23 cellular contexts compared by ENCODE assay signal in genomic region chr20:42364446-42364845, GRCh38.
"Had no signal": no experiment of that assay in that cellular context is flagged by ENCODE, and none has a peak within 500 bp of the region (broad histone marks: within the 10 kb centered on the region; RNA-seq: fewer than 3 reads in every experiment).

No MANE protein-coding gene starts in this region.

- DNase-seq: stimulated activated CD4-positive, alpha-beta T cell treated with anti-CD3 and anti-CD28 coated beads, Interleukin-2, amount 100 ng/mL, for 48 hours; stimulated activated CD4-positive, alpha-beta T cell treated with anti-CD3 and anti-CD28 coated beads, Interleukin-4, amount 100 ng/mL, for 1 hour; stimulated activated CD4-positive, alpha-beta T cell treated with anti-CD3 and anti-CD28 coated beads, Interleukin-4, amount 100 ng/mL, for 24 hours; stimulated activated CD4-positive, alpha-beta T cell treated with anti-CD3 and anti-CD28 coated beads, Interleukin-4, amount 100 ng/mL, for 4 hours; stimulated activated CD8-positive, alpha-beta memory T cell treated with anti-CD3 and anti-CD28 coated beads, Interleukin-4, amount 100 ng/mL, for 48 hours; stimulated activated naive CD4-positive, alpha-beta T cell; stimulated activated naive CD4-positive, alpha-beta T cell treated with Interleukin-2 at 50 U/mL for 16 hours; stimulated activated naive CD8-positive, alpha-beta T cell treated with anti-CD3 and anti-CD28 coated beads, Interleukin-15, amount 100 ng/mL, for 72 hours; stimulated activated naive CD8-positive, alpha-beta T cell treated with anti-CD3 and anti-CD28 coated beads, Interleukin-15, Interleukin-2, amounts not matched to agents 100 U/mL and 50 U/mL, for 24 hours; stomach; substantia nigra; testis; thyroid gland; tibial artery; transverse colon; trophoblast cell; upper lobe of left lung; upper lobe of right lung; uterus had no signal

- H3K27ac Mint-ChIP-seq: stimulated activated effector memory CD8-positive, alpha-beta T cell treated with anti-CD3 and anti-CD28 coated beads, Interleukin-12 subunit alpha, Interleukin-12 subunit beta, amount 100 ng/mL, for 72 hours; stimulated activated memory B cell treated with anti-CD40 and anti-IgM and Interleukin-4, amounts not matched to agents 10 μg/mL and 1 μg/mL and 100 μg/mL, for 72 hours; stimulated activated naive CD8-positive, alpha-beta T cell treated with anti-CD3 and anti-CD28 coated beads, Interleukin-15, Interleukin-2, amounts not matched to agents 100 ng/mL and 50 ng/mL, for 24 hours; type B pancreatic cell had no signal

- H3K9me3 Mint-ChIP-seq: stimulated activated naive CD8-positive, alpha-beta T cell treated with anti-CD3 and anti-CD28 coated beads, Interleukin-15, Interleukin-2, amounts not matched to agents 100 ng/mL and 50 ng/mL, for 24 hours; type B pancreatic cell had no signal

- H3K4me1 Mint-ChIP-seq: stimulated activated effector memory CD8-positive, alpha-beta T cell treated with anti-CD3 and anti-CD28 coated beads, Interleukin-12 subunit alpha, Interleukin-12 subunit beta, amount 100 ng/mL, for 72 hours; stimulated activated memory B cell treated with anti-CD40 and anti-IgM and Interleukin-4, amounts not matched to agents 10 μg/mL and 1 μg/mL and 100 μg/mL, for 72 hours; stimulated activated naive CD8-positive, alpha-beta T cell treated with anti-CD3 and anti-CD28 coated beads, Interleukin-15, amount 100 ng/mL, for 72 hours had no signal

- H3K27me3 Mint-ChIP-seq: stimulated activated naive CD8-positive, alpha-beta T cell treated with anti-CD3 and anti-CD28 coated beads, Interleukin-15, Interleukin-2, amounts not matched to agents 100 ng/mL and 50 ng/mL, for 24 hours had no signal

- ATAC-seq: stimulated activated effector memory CD8-positive, alpha-beta T cell treated with anti-CD3 and anti-CD28 coated beads, Interleukin-12 subunit alpha, Interleukin-12 subunit beta, amount 100 ng/mL, for 72 hours; stimulated activated memory B cell treated with anti-CD40 and anti-IgM and Interleukin-4, amounts not matched to agents 10 μg/mL and 1 μg/mL and 100 μg/mL, for 72 hours; stimulated activated naive CD8-positive, alpha-beta T cell treated with anti-CD3 and anti-CD28 coated beads, Interleukin-15, amount 100 ng/mL, for 72 hours; stimulated activated naive CD8-positive, alpha-beta T cell treated with anti-CD3 and anti-CD28 coated beads, Interleukin-15, Interleukin-2, amounts not matched to agents 100 U/mL and 50 U/mL, for 24 hours; upper lobe of right lung had no signal

- H3K36me3 Mint-ChIP-seq: stimulated activated effector memory CD8-positive, alpha-beta T cell treated with anti-CD3 and anti-CD28 coated beads, Interleukin-12 subunit alpha, Interleukin-12 subunit beta, amount 100 ng/mL, for 72 hours; stimulated activated memory B cell treated with anti-CD40 and anti-IgM and Interleukin-4, amounts not matched to agents 10 μg/mL and 1 μg/mL and 100 μg/mL, for 72 hours; type B pancreatic cell had no signal

- H3K4me3 Mint-ChIP-seq: stimulated activated effector memory CD8-positive, alpha-beta T cell treated with anti-CD3 and anti-CD28 coated beads, Interleukin-12 subunit alpha, Interleukin-12 subunit beta, amount 100 ng/mL, for 72 hours; stimulated activated memory B cell treated with anti-CD40 and anti-IgM and Interleukin-4, amounts not matched to agents 10 μg/mL and 1 μg/mL and 100 μg/mL, for 72 hours; stimulated activated naive CD8-positive, alpha-beta T cell treated with anti-CD3 and anti-CD28 coated beads, Interleukin-15, amount 100 ng/mL, for 72 hours; stimulated activated naive CD8-positive, alpha-beta T cell treated with anti-CD3 and anti-CD28 coated beads, Interleukin-15, Interleukin-2, amounts not matched to agents 100 ng/mL and 50 ng/mL, for 24 hours; type B pancreatic cell had no signal
